11 cellular contexts compared by ENCODE assay signal in genomic region chr5:170389250-170389902, GRCh38. TPM values are rescaled to one million over a fixed set of nuclear protein-coding genes. Genes with fewer than 3 reads are reported as not detected.
A peak's percentile ranks its signal among the peaks of the same experiment; 100 is the strongest.
DNase-seq lines count a peak whose midpoint lies in the region; ATAC-seq, FAIRE-seq and TF ChIP-seq lines count a peak whose summit lies in the region.
"Had no signal": no experiment of that assay in that cellular context is flagged by ENCODE, and none has a peak within 500 bp of the region (broad histone marks: within the 10 kb centered on the region; RNA-seq: fewer than 3 reads in every experiment).

Gene KCNMB1, minus strand, starts transcription at chr5:170389367. Its CDS starts 3,920 bp downstream, at chr5:170385447.

- H3K4me1 ChIP-seq in astrocyte (ENCODE audit: insufficient read depth, low read length): no peaks in the 10 kb centered on the region
- peaks cover 8% of the 10 kb centered on the region for H3K4me1 ChIP-seq in suprapubic skin
- H3K4me1 ChIP-seq in thyroid gland: no peaks in the 10 kb centered on the region

- H3K27me3 Mint-ChIP-seq in astrocyte (ENCODE audit: low read depth, unreplicated experiment) (peaks cover 34% of the 10 kb centered on the region), Calu3 (ENCODE audit: unreplicated experiment) (peaks cover 93% of the 10 kb centered on the region)

- H3K79me2 ChIP-seq in astrocyte (ENCODE audit: insufficient read depth, low read length): no peaks in the 10 kb centered on the region

- no peaks in the 10 kb centered on the region for H4K20me1 ChIP-seq in astrocyte (ENCODE audit: insufficient read depth, low read length)

- CTCF ChIA-PET in Calu3 (lab: Charles Lee): interaction anchor here (0.6 kb wide), 1 partner anchor 15 kb away, joined by 4 read pairs; no protein-coding TSS in a partner anchor

- H3K4me3 Mint-ChIP-seq in astrocyte (ENCODE audit: unreplicated experiment): no peak within 1 kb of the TSS
- H3K4me3 Mint-ChIP-seq in Calu3 (ENCODE audit: low read depth, unreplicated experiment): no peak within 1 kb of the TSS
- H3K4me3 Mint-ChIP-seq: activated T-helper 1 cell treated with anti-CD3 and anti-CD28 coated beads, Interleukin-12 subunit alpha, Interleukin-12 subunit beta, Interleukin-2, Interleukin-4 antibody, amounts not matched to agents 30 ng/mL and 10 ng/mL and 1 ng/mL, durations not matched to agents 14 hours and 24 hours and 36 hours had no signal

- FAIRE-seq in astrocyte (lab: Jason Lieb, UNC): no peak

- H3K4me1 Mint-ChIP-seq in astrocyte (ENCODE audit: low read depth, unreplicated experiment): peaks cover 2% of the 10 kb centered on the region
- no peaks in the 10 kb centered on the region for H3K4me1 Mint-ChIP-seq in Calu3 (ENCODE audit: low read depth, unreplicated experiment)

- H3K9ac ChIP-seq in astrocyte (ENCODE audit: low read length): no peak within 1 kb of the TSS

- TF ChIP-seq POLR2A in suprapubic skin (IDR thresholded peaks at IDR 0.05): no peak
- no peak for TF ChIP-seq POLR2A in thyroid gland (IDR thresholded peaks at IDR 0.05)

- intact Hi-C loops in Calu3 (cut with micrococcal nuclease; ENCODE audit: unreplicated experiment) (no loop called here), thyroid gland (cut with DNase I) (no loop called here)

- H3K4me2 ChIP-seq in astrocyte (ENCODE audit: low read length): no peak within 1 kb of the TSS

- H3K36me3 ChIP-seq in astrocyte (ENCODE audit: insufficient read depth, low read length): no peaks in the 10 kb centered on the region
- H3K36me3 ChIP-seq in suprapubic skin: no peaks in the 10 kb centered on the region
- H3K36me3 ChIP-seq in thyroid gland: no peaks in the 10 kb centered on the region

- H3K27ac Mint-ChIP-seq in astrocyte (ENCODE audit: unreplicated experiment) (no peak within 1 kb of the TSS), Calu3 (ENCODE audit: unreplicated experiment) (no peak within 1 kb of the TSS)
- H3K27ac Mint-ChIP-seq: activated T-helper 1 cell treated with anti-CD3 and anti-CD28 coated beads, Interleukin-12 subunit alpha, Interleukin-12 subunit beta, Interleukin-2, Interleukin-4 antibody, amounts not matched to agents 30 ng/mL and 10 ng/mL and 1 ng/mL, durations not matched to agents 14 hours and 24 hours and 36 hours had no signal

- peak; percentile 39 for ATAC-seq in GM21423 (IDR thresholded peaks at IDR 0.05; ENCODE audit: unreplicated experiment)

- H3K27ac ChIP-seq in astrocyte (ENCODE audit: low read depth, low read length) (no peak within 1 kb of the TSS), suprapubic skin (peak within 1 kb of the TSS; percentile 52), thyroid gland (no peak within 1 kb of the TSS)

- H3K9me3 Mint-ChIP-seq in astrocyte (ENCODE audit: unreplicated experiment): peaks cover 4% of the 10 kb centered on the region
- H3K9me3 Mint-ChIP-seq in Calu3 (ENCODE audit: low read depth, unreplicated experiment): no peaks in the 10 kb centered on the region
- H3K9me3 Mint-ChIP-seq: activated T-helper 1 cell treated with anti-CD3 and anti-CD28 coated beads, Interleukin-12 subunit alpha, Interleukin-12 subunit beta, Interleukin-2, Interleukin-4 antibody, amounts not matched to agents 30 ng/mL and 10 ng/mL and 1 ng/mL, durations not matched to agents 14 hours and 24 hours and 36 hours had no signal

- H3K9me3 ChIP-seq in astrocyte (ENCODE audit: insufficient read depth, low read depth, low read length) (no peaks in the 10 kb centered on the region), suprapubic skin (no peaks in the 10 kb centered on the region), thyroid gland (no peaks in the 10 kb centered on the region)

- H2AFZ ChIP-seq in astrocyte (ENCODE audit: low read depth, low read length): peak within 1 kb of the TSS; percentile 52

- H3K4me3 ChIP-seq in astrocyte (ENCODE audit: insufficient read depth, low read depth, low read length): no peak within 1 kb of the TSS
- peak within 1 kb of the TSS; percentile 33 for H3K4me3 ChIP-seq in suprapubic skin
- no peak within 1 kb of the TSS for H3K4me3 ChIP-seq in thyroid gland (replicated peaks in 1 of 3)

- H3K36me3 Mint-ChIP-seq in astrocyte (ENCODE audit: low read depth, unreplicated experiment) (peaks cover 2% of the 10 kb centered on the region), Calu3 (ENCODE audit: insufficient read depth, unreplicated experiment) (no peaks in the 10 kb centered on the region)

- H3K27me3 ChIP-seq in astrocyte (ENCODE audit: insufficient read depth, low read length) (peaks cover 7% of the 10 kb centered on the region), suprapubic skin (peaks cover 4% of the 10 kb centered on the region), thyroid gland (no peaks in the 10 kb centered on the region)

- DNase-seq in astrocyte (ENCODE audit: low read depth): no peak
- peak; percentile 50 for DNase-seq in medulla oblongata (ENCODE audit: extremely low spot score)
- no peak for DNase-seq in suprapubic skin (ENCODE audit: low spot score in 2 of 2)
- no peak for DNase-seq in Calu3
- DNase-seq in cerebellum (ENCODE audit: low spot score): no peak
- DNase-seq in thyroid gland: no peak
- no peak for DNase-seq in hepatic stellate cell (ENCODE audit: low spot score)
- DNase-seq: DND-41, T-helper 2 cell had no signal

- TF ChIP-seq EP300 in suprapubic skin (IDR thresholded peaks at IDR 0.05): no peak

- 39% methylated on average over 10 of the region's 11 CpGs for WGBS in suprapubic skin
- 64 to 70% methylated on average over 9 to 11 of the region's 11 CpGs for WGBS in thyroid gland, 2 donors

- BruUV-seq in Calu3 (replicated peaks; lab: Mats Ljungman, UMichigan): no TSS peak

- TF ChIP-seq CTCF in astrocyte (IDR thresholded peaks at IDR 0.05; ENCODE audit: insufficient read depth, low read depth, low read length) (no peak), suprapubic skin (IDR thresholded peaks at IDR 0.05) (no peak), Calu3 (IDR thresholded peaks at IDR 0.05; ENCODE audit: unreplicated experiment) (no peak), thyroid gland (IDR thresholded peaks at IDR 0.05) (no peak)

RNA-seq across cellular contexts. Expression of gene KCNMB1, which starts in this region (rescaled TPM):
- total RNA-seq in astrocyte: 0.14 and 0.31 TPM in 2 replicates
- total RNA-seq in suprapubic skin: 1 to 10 TPM; 1.3 to 3.7 (median 1.9) TPM
- total RNA-seq in Calu3 (2022): not detected in 2 replicates
- 0.09 TPM for total RNA-seq in cerebellum
- under 1 TPM; 0.20 to 0.29 (median 0.25) TPM for total RNA-seq in thyroid gland
